In genomic region chr10:121357323-121357835, GRCh38 we compare ENCODE assay signal across 1 cellular context.
TF ChIP-seq lines count a peak whose summit lies in the region.

No MANE protein-coding gene starts in this region.

TF ChIP-seq in H1, 55 proteins besides CTCF, POLR2A, EP300 and RAD21 (continued from another document):
- no peak for TF ChIP-seq TEAD4 (IDR thresholded peaks at IDR 0.05; ENCODE audit: low read depth, low read length)
- TF ChIP-seq BCL11A (IDR thresholded peaks at IDR 0.05; ENCODE audit: low read depth in 2 of 2, low read length in 2 of 2), result no peak
- no peak for TF ChIP-seq BACH1 (IDR thresholded peaks at IDR 0.05; ENCODE audit: low read length)
- TF ChIP-seq EGR1 (IDR thresholded peaks at IDR 0.05; ENCODE audit: borderline replicate concordance, low read depth, low read length), result no peak
